8 cellular contexts compared by ENCODE assay signal in the genomic region with DNA sequence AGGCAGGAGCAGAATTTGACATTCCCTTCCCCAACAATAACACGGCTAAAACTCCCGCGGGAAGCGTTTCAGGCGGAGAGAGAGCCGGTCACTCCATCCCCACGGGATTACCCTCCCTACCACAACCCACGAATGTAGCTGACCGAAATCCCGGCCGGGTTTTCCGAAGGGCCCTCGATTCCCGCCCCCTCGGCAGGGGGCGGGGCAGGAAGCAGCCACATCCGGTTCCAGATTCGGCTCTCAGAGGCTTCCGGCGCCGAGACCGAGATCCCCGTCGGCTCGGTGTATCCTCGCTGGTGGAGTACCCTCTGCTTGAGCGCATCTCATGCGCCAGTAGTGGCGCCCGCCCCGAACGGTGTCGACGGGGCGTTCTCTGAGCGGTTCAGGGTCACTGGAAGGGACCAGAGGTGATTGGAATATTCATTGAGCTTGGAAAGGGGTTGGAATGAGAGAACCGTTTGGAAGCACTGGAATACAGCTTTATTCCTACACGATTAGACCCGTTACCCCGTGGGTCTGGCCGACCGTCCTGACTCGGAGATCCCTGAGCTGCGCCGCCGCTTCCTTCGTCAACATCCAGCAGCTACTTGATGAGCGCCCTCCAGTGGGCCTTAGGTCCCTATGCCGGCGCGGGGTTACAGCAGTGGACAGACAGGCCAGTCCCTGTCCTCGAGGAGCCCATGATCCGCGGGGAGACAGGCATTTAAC. TPM values are rescaled to one million over a fixed set of nuclear protein-coding genes. Genes with fewer than 3 reads are reported as not detected.
DNase-seq lines count a peak whose midpoint lies in the region; ATAC-seq and TF ChIP-seq lines count a peak whose summit lies in the region.

No MANE protein-coding gene starts in this region.

- ATAC-seq in HG02763 (IDR thresholded peaks at IDR 0.05; ENCODE audit: unreplicated experiment) (peak; percentile 78), Right ventricle myocardium inferior (peak; percentile 81)
- peak; percentile 85 for ATAC-seq in activated naive CD8-positive, alpha-beta T cell treated with anti-CD3 and anti-CD28 coated beads, Interleukin-2, amount 10 ng/mL, durations not matched to agents 7 days and 5 days (ENCODE audit: low read depth)

- peak overlapping the region; percentile 99 for H3K27ac Mint-ChIP-seq in activated naive CD8-positive, alpha-beta T cell treated with anti-CD3 and anti-CD28 coated beads, Interleukin-2, amount 10 ng/mL, durations not matched to agents 7 days and 5 days

- DNase-seq in NCI-H128 (lab: John Stamatoyannopoulos, UW; ENCODE audit: unreplicated experiment) (peak; percentile 84), SKM-1 treated with dmso at 0.1 percent for 144 hours (lab: John Stamatoyannopoulos, UW; ENCODE audit: unreplicated experiment) (peak; percentile 82), Right ventricle myocardium inferior (ENCODE audit: missing footprints) (peak; percentile 95), tibial artery (peak; percentile 89 to 96)
- peak; percentile 94 for DNase-seq in activated naive CD8-positive, alpha-beta T cell treated with anti-CD3 and anti-CD28 coated beads, Interleukin-2, amount 10 ng/mL, durations not matched to agents 7 days and 5 days

- H3K9ac ChIP-seq in parathyroid adenoma = peak overlapping the region; percentile 41

- H3K9me3 ChIP-seq in parathyroid adenoma (ENCODE audit: control insufficient read depth, low read length) (no peaks in the 10 kb centered on the region), tibial artery (no peaks in the 10 kb centered on the region)

- H3K36me3 ChIP-seq in parathyroid adenoma (ENCODE audit: control insufficient read depth, insufficient read depth, low read length) (no peaks in the 10 kb centered on the region), tibial artery (peaks cover 11 to 50% (median 33%) of the 10 kb centered on the region in 3 donors)

- H3K4me3 Mint-ChIP-seq in activated naive CD8-positive, alpha-beta T cell treated with anti-CD3 and anti-CD28 coated beads, Interleukin-2, amount 10 ng/mL, durations not matched to agents 7 days and 5 days = peak overlapping the region; percentile 99

- H3K27ac ChIP-seq in parathyroid adenoma = peak overlapping the region; percentile 96
- peak overlapping the region; percentile 94 to 97 for H3K27ac ChIP-seq in tibial artery

- H3K79me2 ChIP-seq in parathyroid adenoma = peaks cover 9% of the 10 kb centered on the region

- peak; percentile 72 for TF ChIP-seq CTCF in GM12873 (IDR thresholded peaks at IDR 0.05; ENCODE audit: insufficient read depth, low read depth, low read length, missing control alignments)
- TF ChIP-seq CTCF in parathyroid adenoma (IDR thresholded peaks at IDR 0.05) = peak; percentile 72
- peak; percentile 65 to 68 for TF ChIP-seq CTCF in tibial artery (IDR thresholded peaks at IDR 0.05)

- peaks cover 20% of the 10 kb centered on the region for H3K4me1 Mint-ChIP-seq in activated naive CD8-positive, alpha-beta T cell treated with anti-CD3 and anti-CD28 coated beads, Interleukin-2, amount 10 ng/mL, durations not matched to agents 7 days and 5 days

- H3K27me3 Mint-ChIP-seq in activated naive CD8-positive, alpha-beta T cell treated with anti-CD3 and anti-CD28 coated beads, Interleukin-2, amount 10 ng/mL, durations not matched to agents 7 days and 5 days = no peaks in the 10 kb centered on the region

- POLR2A ChIA-PET in activated naive CD8-positive, alpha-beta T cell treated with anti-CD3 and anti-CD28 coated beads, Interleukin-2, amount 10 ng/mL, durations not matched to agents 7 days and 5 days (lab: Charles Lee) = interaction anchor here (0.7 to 5.8 kb wide), 23 partner anchors 8 to 1109 kb away, joined by 3 to 69 read pairs (median 5); partner anchors contain the start of genes B3GALT4, PBX2, PFDN6 and PHF1

- intact Hi-C loops in Right ventricle myocardium inferior (cut with DNase I) = loop anchor here (2.0 kb wide), 1 partner anchor 15 kb away; the partner anchor contains the start of gene TAPBP
- intact Hi-C loops in tibial artery (cut with DNase I; ENCODE audit: low total_unique reads) = loop anchor here (10.0 kb wide), 1 partner anchor 115 kb away; the partner anchor contains the start of genes CUTA and PHF1

- H3K4me1 ChIP-seq in parathyroid adenoma = peaks cover 2% of the 10 kb centered on the region
- peaks cover 0 to 42% (median 24%) of the 10 kb centered on the region in 4 donors for H3K4me1 ChIP-seq in tibial artery

- no peaks in the 10 kb centered on the region for H3K9me3 Mint-ChIP-seq in activated naive CD8-positive, alpha-beta T cell treated with anti-CD3 and anti-CD28 coated beads, Interleukin-2, amount 10 ng/mL, durations not matched to agents 7 days and 5 days

- peaks cover 26% of the 10 kb centered on the region for H3K36me3 Mint-ChIP-seq in activated naive CD8-positive, alpha-beta T cell treated with anti-CD3 and anti-CD28 coated beads, Interleukin-2, amount 10 ng/mL, durations not matched to agents 7 days and 5 days

- H3K4me2 ChIP-seq in parathyroid adenoma (ENCODE audit: low read length) = peak overlapping the region; percentile 99

- H3K4me3 ChIP-seq in parathyroid adenoma (ENCODE audit: low read depth, low read length) (peak overlapping the region; percentile 92), tibial artery (peak overlapping the region; percentile 76 to 79)

- peak overlapping the region; percentile 89 for H2AFZ ChIP-seq in parathyroid adenoma

- H3K27me3 ChIP-seq in parathyroid adenoma (ENCODE audit: control insufficient read depth, insufficient read depth, low read length) = no peaks in the 10 kb centered on the region
- H3K27me3 ChIP-seq in tibial artery = no peaks in the 10 kb centered on the region

RNA-seq across cellular contexts. Expression of gene RGL2, which starts 0.6 kb away (rescaled TPM):
- 10 to 100 TPM; 65.4 to 65.5 TPM for total RNA-seq in activated naive CD8-positive, alpha-beta T cell treated with anti-CD3 and anti-CD28 coated beads, Interleukin-2, amount 10 ng/mL, durations not matched to agents 7 days and 5 days
- total RNA-seq in Right ventricle myocardium inferior = 64.5 TPM

RNA-seq across cellular contexts. Expression of gene PFDN6, which starts 10.0 kb away (rescaled TPM):
- total RNA-seq in activated naive CD8-positive, alpha-beta T cell treated with anti-CD3 and anti-CD28 coated beads, Interleukin-2, amount 10 ng/mL, durations not matched to agents 7 days and 5 days = 10 to 100 TPM; 53.3 to 54.7 TPM
- 57.8 TPM for total RNA-seq in Right ventricle myocardium inferior

RNA-seq across cellular contexts. Expression of gene WDR46, which starts 10.4 kb away (rescaled TPM):
- total RNA-seq in activated naive CD8-positive, alpha-beta T cell treated with anti-CD3 and anti-CD28 coated beads, Interleukin-2, amount 10 ng/mL, durations not matched to agents 7 days and 5 days = 10 to 100 TPM; 50.0 to 58.0 TPM
- 15.9 TPM for total RNA-seq in Right ventricle myocardium inferior

RNA-seq across cellular contexts. Expression of gene TAPBP, which starts 14.5 kb away (rescaled TPM):
- total RNA-seq in activated naive CD8-positive, alpha-beta T cell treated with anti-CD3 and anti-CD28 coated beads, Interleukin-2, amount 10 ng/mL, durations not matched to agents 7 days and 5 days = 100 to 1,000 TPM; 250 to 257 TPM
- 82.3 TPM for total RNA-seq in Right ventricle myocardium inferior

RNA-seq across cellular contexts. Expression of gene ZBTB22, which starts 18.2 kb away (rescaled TPM):
- total RNA-seq in activated naive CD8-positive, alpha-beta T cell treated with anti-CD3 and anti-CD28 coated beads, Interleukin-2, amount 10 ng/mL, durations not matched to agents 7 days and 5 days = 10 to 100 TPM; 20.9 to 24.5 TPM
- 10.8 TPM for total RNA-seq in Right ventricle myocardium inferior

Comparison
In these comparisons a context has a peak if more than half of its experiments do, and no peak if none do; other contexts are left out.
1. Peak in every context shown above with its lines: DNase-seq, ATAC-seq, H3K4me3 ChIP-seq and H3K27ac ChIP-seq.